Comparison of ENCODE assay signal across 26 cellular contexts in the genomic region with DNA sequence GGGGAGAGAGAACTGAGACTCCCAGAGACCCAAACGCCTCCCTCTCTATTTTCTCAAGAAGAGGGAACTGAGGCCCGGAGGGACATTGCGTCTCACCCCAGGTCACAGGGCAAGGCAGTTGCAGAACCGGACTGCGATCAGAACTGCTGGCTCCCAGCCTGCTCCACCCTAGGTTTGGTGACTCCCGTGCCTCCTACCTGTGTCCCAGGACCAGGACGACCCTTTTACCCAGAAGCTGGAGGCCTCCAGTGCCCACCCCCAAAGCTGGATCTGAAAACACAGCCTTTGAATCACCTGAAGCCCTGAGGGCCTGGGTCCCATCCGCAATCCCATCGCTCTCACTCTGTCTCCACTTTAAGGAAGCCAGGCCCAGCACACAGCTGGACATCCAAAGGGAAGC. TPM values are rescaled to one million over a fixed set of nuclear protein-coding genes. Genes with fewer than 3 reads are reported as not detected.
A peak's percentile ranks its signal among the peaks of the same experiment; 100 is the strongest.
DNase-seq lines count a peak whose midpoint lies in the region; ATAC-seq and TF ChIP-seq lines count a peak whose summit lies in the region.
"Had no signal": no experiment of that assay in that cellular context is flagged by ENCODE, and none has a peak within 500 bp of the region (broad histone marks: within the 10 kb centered on the region; RNA-seq: fewer than 3 reads in every experiment).

No MANE protein-coding gene starts in this region.

- no peaks in the 10 kb centered on the region for H3K9me3 Mint-ChIP-seq in endothelial cell (ENCODE audit: unreplicated experiment)
- H3K9me3 Mint-ChIP-seq: CD8-positive, alpha-beta T cell had no signal

- no peak overlapping the region for H3K27ac ChIP-seq in HUES64 (ENCODE audit: low read depth, low read length)
- H3K27ac ChIP-seq: BLaER1 treated with 17β-estradiol and CSF1 and Interleukin-3, amounts not matched to agents 10 nM and 100 nM had no signal

- H3K9ac ChIP-seq in HUES64 (ENCODE audit: low read depth, low read length) = 0 out of 2 replicates have a peak overlapping the region, but pooled peaks have one; percentile 9
- H3K9ac ChIP-seq: BLaER1 treated with 17β-estradiol and CSF1 and Interleukin-3, amounts not matched to agents 10 nM and 100 nM had no signal

- peaks cover 33% of the 10 kb centered on the region for H3K4me1 Mint-ChIP-seq in endothelial cell (ENCODE audit: unreplicated experiment)

- peaks cover 5% of the 10 kb centered on the region for H3K36me3 Mint-ChIP-seq in endothelial cell (ENCODE audit: low read depth, unreplicated experiment)
- H3K36me3 Mint-ChIP-seq: CD8-positive, alpha-beta T cell had no signal

- DNase-seq in GM13976 (ENCODE audit: low spot score) (peak; percentile 27), endothelial cell (ENCODE audit: low spot score) (no peak), retina (peak; percentile 16), omental fat pad (ENCODE audit: low spot score) (no peak), SIG-M5 treated with dmso at 0.1 percent for 504 hours (lab: John Stamatoyannopoulos, UW; ENCODE audit: unreplicated experiment) (no peak), GF-D8 (lab: John Stamatoyannopoulos, UW) (no peak), DMS153 treated with DMSO at 0.1 percent for 48 hours (lab: John Stamatoyannopoulos, UW; ENCODE audit: unreplicated experiment) (no peak)
- DNase-seq: Calu3; CD8-positive, alpha-beta T cell; DMS53; KBM-7; MM.1S; NCI-H1092; NCI-H1436; NCI-H2029 treated with DMSO at 0.1 percent for 48 hours; NCI-H226; NCI-H510A treated with DMSO at 0.1 percent for 48 hours; NCI-H774; NK-92 treated with Interleukin-12 subunit alpha and Interleukin-12 subunit beta, amount 100 ng/mL, for 24 hours; OCI-M1; SW 1271; T-helper 17 cell had no signal

- no peak overlapping the region for H3K4me3 ChIP-seq in HUES64 (ENCODE audit: low read length)
- H3K4me3 ChIP-seq: BLaER1 treated with 17β-estradiol and CSF1 and Interleukin-3, amounts not matched to agents 10 nM and 100 nM had no signal

- peak overlapping the region; percentile 53 for H3K27ac Mint-ChIP-seq in endothelial cell (ENCODE audit: unreplicated experiment)
- H3K27ac Mint-ChIP-seq: CD8-positive, alpha-beta T cell; T-helper 17 cell had no signal

- peaks cover 6% of the 10 kb centered on the region for H3K4me1 ChIP-seq in HUES64 (ENCODE audit: insufficient read depth, low read length)

- H3K27me3 ChIP-seq in HUES64 (ENCODE audit: insufficient read depth, low read length) = no peaks in the 10 kb centered on the region
- H3K27me3 ChIP-seq: BLaER1 treated with 17β-estradiol and CSF1 and Interleukin-3, amounts not matched to agents 10 nM and 100 nM had no signal

- TF ChIP-seq CTCF in GM13976 (IDR thresholded peaks at IDR 0.05; ENCODE audit: borderline replicate concordance, control extremely low read depth, extremely low read depth, insufficient read depth, missing control alignments) (no peak), endothelial cell (IDR thresholded peaks at IDR 0.05; ENCODE audit: unreplicated experiment) (no peak), omental fat pad (IDR thresholded peaks at IDR 0.05) (no peak)

- in situ Hi-C loops in GM13976 (cut with MboI; ENCODE audit: low sequenced_read_pairs, unreplicated experiment) = no loop called here

- H3K36me3 ChIP-seq in HUES64 (ENCODE audit: insufficient read depth, low read length) = no peaks in the 10 kb centered on the region
- H3K36me3 ChIP-seq: BLaER1 treated with 17β-estradiol and CSF1 and Interleukin-3, amounts not matched to agents 10 nM and 100 nM had no signal

- no peaks in the 10 kb centered on the region for H3K9me3 ChIP-seq in HUES64 (ENCODE audit: insufficient read depth, low read depth, low read length)
- H3K9me3 ChIP-seq: BLaER1 treated with 17β-estradiol and CSF1 and Interleukin-3, amounts not matched to agents 10 nM and 100 nM had no signal

- H3K27me3 Mint-ChIP-seq in endothelial cell (ENCODE audit: unreplicated experiment) = peaks cover 14% of the 10 kb centered on the region

- WGBS in HUES64 = 85% methylated on average over 9 of the region's 9 CpGs

- H3K4me3 Mint-ChIP-seq in endothelial cell (ENCODE audit: unreplicated experiment) = no peak overlapping the region
- H3K4me3 Mint-ChIP-seq: CD8-positive, alpha-beta T cell; T-helper 17 cell had no signal

- no peak for ATAC-seq in omental fat pad (ENCODE audit: low FRiP score)
- ATAC-seq: CD8-positive, alpha-beta T cell; HCT116; Right ventricle myocardium inferior; T-helper 17 cell had no signal

RNA-seq across cellular contexts. Expression of a gene that starts 1.4 kb away (rescaled TPM):
- polyA plus RNA-seq in HUES64 (2013, experiment 1 of 2) = not detected
- not detected for polyA plus RNA-seq in HUES64 (2013, experiment 2 of 2)
- not detected for total RNA-seq in endothelial cell (ENCODE audit: unreplicated experiment)
- not detected for total RNA-seq in omental fat pad
- total RNA-seq: Calu3; CD8-positive, alpha-beta T cell; Right ventricle myocardium inferior; T-helper 17 cell had no signal

RNA-seq across cellular contexts. Expression of a gene that starts 7.2 kb away (rescaled TPM):
- 27.8 TPM for polyA plus RNA-seq in HUES64 (2013, experiment 1 of 2)
- 33.2 TPM for polyA plus RNA-seq in HUES64 (2013, experiment 2 of 2)
- total RNA-seq in endothelial cell (ENCODE audit: unreplicated experiment) = 61.2 TPM
- total RNA-seq in omental fat pad = 10 to 100 TPM; 27.0 to 56.9 (median 29.2) TPM

RNA-seq across cellular contexts. Expression of a gene that starts 24.0 kb away (rescaled TPM):
- polyA plus RNA-seq in HUES64 (2013, experiment 1 of 2) = 2.2 TPM
- 2.8 TPM for polyA plus RNA-seq in HUES64 (2013, experiment 2 of 2)
- not detected for total RNA-seq in endothelial cell (ENCODE audit: unreplicated experiment)
- not detected for total RNA-seq in omental fat pad
- total RNA-seq: CD8-positive, alpha-beta T cell; Right ventricle myocardium inferior; T-helper 17 cell had no signal

RNA-seq across cellular contexts. Expression of a gene that starts 29.6 kb away (rescaled TPM):
- 142 TPM for polyA plus RNA-seq in HUES64 (2013, experiment 1 of 2)
- polyA plus RNA-seq in HUES64 (2013, experiment 2 of 2) = 125 TPM
- total RNA-seq in endothelial cell (ENCODE audit: unreplicated experiment) = 73.5 TPM
- 100 to 1,000 TPM; 107 to 168 (median 143) TPM for total RNA-seq in omental fat pad

RNA-seq across cellular contexts. Expression of a gene that starts 37.2 kb away (rescaled TPM):
- 1.3 TPM for polyA plus RNA-seq in HUES64 (2013, experiment 1 of 2)
- 1.1 TPM for polyA plus RNA-seq in HUES64 (2013, experiment 2 of 2)
- total RNA-seq in endothelial cell (ENCODE audit: unreplicated experiment) = 1.4 TPM
- total RNA-seq in omental fat pad = 1 to 10 TPM in 1 of 4 donors, under 1 TPM in 1, not detected in 2; 0.84 to 1.1 TPM
- total RNA-seq: CD8-positive, alpha-beta T cell had no signal

Comparison
In these comparisons a context has a peak if more than half of its experiments do, and no peak if none do; other contexts are left out.
1. DNase-seq: peak in GM13976 (single experiment) and retina (single experiment); none in endothelial cell (single experiment), omental fat pad (single experiment), SIG-M5 treated with dmso at 0.1 percent for 504 hours (single experiment), GF-D8 (single experiment) and DMS153 treated with DMSO at 0.1 percent for 48 hours (single experiment).